In genomic region chr1:167013124-167013900, GRCh38 we compare ENCODE assay signal across 29 cellular contexts. TPM values are rescaled to one million over a fixed set of nuclear protein-coding genes. Genes with fewer than 3 reads are reported as not detected.
DNase-seq lines count a peak whose midpoint lies in the region; ATAC-seq, FAIRE-seq and TF ChIP-seq lines count a peak whose summit lies in the region.
"Had no signal": no experiment of that assay in that cellular context is flagged by ENCODE, and none has a peak within 500 bp of the region (broad histone marks: within the 10 kb centered on the region; RNA-seq: fewer than 3 reads in every experiment).

No MANE protein-coding gene starts in this region.

- CTCF ChIA-PET in MCF 10A (lab: Yijun Ruan, JAX) = interaction anchor here (0.6 to 1.4 kb wide), 4 partner anchors 10 to 47 kb away, joined by 3 to 4 read pairs (median 3); no protein-coding TSS in a partner anchor

- TF ChIP-seq CTCF in MCF 10A (IDR thresholded peaks at IDR 0.05; ENCODE audit: unreplicated experiment) (no peak), breast epithelium (IDR thresholded peaks at IDR 0.05) (no peak), bronchial epithelial cell (IDR thresholded peaks at IDR 0.05; ENCODE audit: insufficient read depth, low read length, severe bottlenecking) (no peak), neural progenitor cell (IDR thresholded peaks at IDR 0.05) (no peak), GM10266 (IDR thresholded peaks at IDR 0.05; ENCODE audit: control insufficient read depth, insufficient read depth, low read depth, missing control alignments) (no peak)

- H3K36me3 Mint-ChIP-seq in MCF 10A (ENCODE audit: insufficient read depth, unreplicated experiment) (no peaks in the 10 kb centered on the region), neural progenitor cell (no peaks in the 10 kb centered on the region)
- H3K36me3 Mint-ChIP-seq: CD14-positive monocyte; CD8-positive, alpha-beta memory T cell had no signal

- no peaks in the 10 kb centered on the region for H3K9me3 Mint-ChIP-seq in MCF 10A (ENCODE audit: unreplicated experiment)
- no peaks in the 10 kb centered on the region for H3K9me3 Mint-ChIP-seq in neural progenitor cell
- H3K9me3 Mint-ChIP-seq: H9, HFFc6 had no signal

- H3K79me2 ChIP-seq in neural progenitor cell (ENCODE audit: low read depth) = no peaks in the 10 kb centered on the region

- H3K27me3 ChIP-seq in breast epithelium (no peaks in the 10 kb centered on the region), bronchial epithelial cell (ENCODE audit: control insufficient read depth, insufficient read depth, low read length) (no peaks in the 10 kb centered on the region), neural progenitor cell (no peaks in the 10 kb centered on the region)

- H3K36me3 ChIP-seq in breast epithelium (no peaks in the 10 kb centered on the region), bronchial epithelial cell (ENCODE audit: control insufficient read depth, insufficient read depth, low read length) (no peaks in the 10 kb centered on the region), neural progenitor cell (no peaks in the 10 kb centered on the region)
- H3K36me3 ChIP-seq: BE2C, SJSA1 had no signal

- peaks cover 61% of the 10 kb centered on the region for H3K27me3 Mint-ChIP-seq in MCF 10A (ENCODE audit: insufficient read depth, unreplicated experiment)
- no peaks in the 10 kb centered on the region for H3K27me3 Mint-ChIP-seq in neural progenitor cell (ENCODE audit: insufficient read depth, low read depth)

- no peaks in the 10 kb centered on the region for H3K4me1 Mint-ChIP-seq in MCF 10A (ENCODE audit: insufficient read depth, unreplicated experiment)
- H3K4me1 Mint-ChIP-seq in neural progenitor cell = peaks cover 8% of the 10 kb centered on the region
- H3K4me1 Mint-ChIP-seq: CD8-positive, alpha-beta memory T cell had no signal

- FAIRE-seq in bronchial epithelial cell (lab: Jason Lieb, UNC) = peak; percentile 73

- H3K27ac Mint-ChIP-seq in MCF 10A (ENCODE audit: low read depth, unreplicated experiment) (no peak overlapping the region), neural progenitor cell (peak overlapping the region; percentile 65)
- H3K27ac Mint-ChIP-seq: CD14-positive monocyte; CD8-positive, alpha-beta memory T cell; H9; HFFc6 had no signal

- no peaks in the 10 kb centered on the region for H3F3A ChIP-seq in neural progenitor cell (ENCODE audit: low read depth)

- TF ChIP-seq POLR2A in breast epithelium (IDR thresholded peaks at IDR 0.05) = no peak

- peak; percentile 9 for DNase-seq in MCF 10A (ENCODE audit: unreplicated experiment)
- no peak for DNase-seq in breast epithelium (ENCODE audit: low spot score in 2 of 2)
- peak; percentile 89 for DNase-seq in bronchial epithelial cell (ENCODE audit: low read depth)
- DNase-seq in neural progenitor cell (ENCODE audit: low spot score) = no peak
- DNase-seq in GM10266 (ENCODE audit: extremely low spot score) = no peak
- no peak for DNase-seq in activated gamma-delta T cell (lab: John Stamatoyannopoulos, UW)
- DNase-seq in hippocampal formation (lab: John Stamatoyannopoulos, UW) = no peak
- DNase-seq: 8988T; ACHN; BE2C; CD8-positive, alpha-beta memory T cell; DMS79 treated with DMSO at 0.1 percent for 48 hours; GF-D8; H9; HFFc6; IMR-90; KG1; NCI-H1048; NCI-H1417 treated with DMSO at 0.1 percent for 48 hours; NCI-H1694 treated with DMSO at 0.1 percent for 48 hours; NCI-H2081; NCI-H2171 treated with DMSO at 0.1 percent for 48 hours; NCI-H524; NCI-H748 treated with DMSO at 0.1 percent for 48 hours; Right ventricle myocardium superior; RPMI8226 had no signal

- no peaks in the 10 kb centered on the region for H4K20me1 ChIP-seq in neural progenitor cell (ENCODE audit: low read depth)

- no TSS peak for BruUV-seq in MCF 10A (replicated peaks; lab: Mats Ljungman, UMichigan)

- H3K4me3 Mint-ChIP-seq in MCF 10A (ENCODE audit: unreplicated experiment) (no peak overlapping the region), neural progenitor cell (no peak overlapping the region)
- H3K4me3 Mint-ChIP-seq: CD14-positive monocyte; CD8-positive, alpha-beta memory T cell; H9; HFFc6 had no signal

- POLR2A ChIA-PET in MCF 10A (lab: Yijun Ruan, JAX) = no interaction called here

- intact Hi-C loops in MCF 10A (cut with micrococcal nuclease) = no loop called here
- intact Hi-C loops in breast epithelium (cut with DNase I; ENCODE audit: low total_unique reads) = no loop called here

- no peak for ATAC-seq in HG02852 (IDR thresholded peaks at IDR 0.05; ENCODE audit: unreplicated experiment)

- H3K27ac ChIP-seq in breast epithelium (no peak overlapping the region), neural progenitor cell (no peak overlapping the region)
- H3K27ac ChIP-seq: SJSA1 had no signal

- H3K9ac ChIP-seq in neural progenitor cell = no peak overlapping the region

- peak overlapping the region; percentile 20 for H3K4me2 ChIP-seq in neural progenitor cell

- no peaks in the 10 kb centered on the region for H3K4me1 ChIP-seq in breast epithelium
- H3K4me1 ChIP-seq in neural progenitor cell = peaks cover 24% of the 10 kb centered on the region
- H3K4me1 ChIP-seq: BE2C, SJSA1 had no signal

- H2AFZ ChIP-seq in neural progenitor cell (replicated peaks) = peak overlapping the region; percentile 13

- no peaks in the 10 kb centered on the region for H3K9me3 ChIP-seq in breast epithelium
- H3K9me3 ChIP-seq in neural progenitor cell (ENCODE audit: low read depth) = no peaks in the 10 kb centered on the region
- H3K9me3 ChIP-seq: BE2C, SJSA1 had no signal

- H3K4me3 ChIP-seq in breast epithelium = no peak overlapping the region
- no peak overlapping the region for H3K4me3 ChIP-seq in bronchial epithelial cell (ENCODE audit: low read depth, low read length)
- H3K4me3 ChIP-seq in neural progenitor cell = no peak overlapping the region
- H3K4me3 ChIP-seq: SJSA1 had no signal

RNA-seq across cellular contexts. Expression of gene MAEL, which starts 24.2 kb away (rescaled TPM):
- total RNA-seq in MCF 10A (2022) (not detected in 2 replicates), breast epithelium (under 1 TPM in 1 of 3 donors, not detected in 2; 0.15 TPM), bronchial epithelial cell (not detected in 2 replicates), neural progenitor cell (ENCODE audit: low replicate concordance) (1.2 TPM in 1 of 2 replicates, not detected in the other)
- total RNA-seq: CD8-positive, alpha-beta memory T cell; H9; HFFc6; IMR-90 had no signal

RNA-seq across cellular contexts. Expression of gene ILDR2, which starts 38.0 kb away (rescaled TPM):
- total RNA-seq in MCF 10A (2022) = 0.42 TPM in 2 replicates
- total RNA-seq in breast epithelium = 1 to 10 TPM in 1 of 3 donors, not detected in 2; 1.9 TPM
- not detected in 2 replicates for total RNA-seq in bronchial epithelial cell
- 34.3 and 42.1 TPM in 2 replicates for total RNA-seq in neural progenitor cell (ENCODE audit: low replicate concordance)
- total RNA-seq: HFFc6 had no signal

Comparison
In these comparisons a context has a peak if more than half of its experiments do, and no peak if none do; other contexts are left out.
1. DNase-seq: peak in MCF 10A (single experiment) and bronchial epithelial cell (single experiment); none in breast epithelium (0 of 2), neural progenitor cell (single experiment), GM10266 (single experiment), activated gamma-delta T cell (single experiment) and hippocampal formation (0 of 2).
2. RNA of gene ILDR2, which starts 38.0 kb away (total RNA-seq): 34.3 to 42.1 TPM in neural progenitor cell; 0.42 TPM in MCF 10A, 1.9 TPM in breast epithelium and not detected in bronchial epithelial cell; every median in the first group is over 10 times any median in the second.